Comparison of ENCODE assay signal across 1 cellular context in the genomic region with DNA sequence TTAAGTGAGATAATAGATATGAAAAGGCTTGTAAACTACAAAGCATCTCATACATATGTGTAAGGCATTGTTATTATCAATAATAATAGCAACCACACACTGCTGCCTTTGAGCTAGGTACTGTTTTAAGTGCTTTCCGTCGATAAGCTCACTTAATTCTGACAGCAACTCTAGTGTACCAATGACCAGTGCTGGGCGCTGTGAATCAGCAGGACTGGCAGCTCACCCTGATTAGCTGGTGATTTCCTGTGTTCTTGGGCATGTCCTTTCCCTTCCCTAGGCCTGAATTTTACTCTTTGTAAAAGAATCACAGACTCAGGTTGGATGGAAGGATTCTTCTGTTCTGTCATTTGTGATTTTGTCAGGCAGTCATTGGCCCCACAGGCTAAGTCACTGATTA.
TF ChIP-seq lines count a peak whose summit lies in the region.

No MANE protein-coding gene starts in this region.

TF ChIP-seq in HCT116, 20 proteins besides CTCF, POLR2A, EP300 and RAD21:
- TF ChIP-seq, protein P1, sequence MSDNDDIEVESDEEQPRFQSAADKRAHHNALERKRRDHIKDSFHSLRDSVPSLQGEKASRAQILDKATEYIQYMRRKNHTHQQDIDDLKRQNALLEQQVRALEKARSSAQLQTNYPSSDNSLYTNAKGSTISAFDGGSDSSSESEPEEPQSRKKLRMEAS (IDR thresholded peaks at IDR 0.05): no peak
- TF ChIP-seq CEBPB (IDR thresholded peaks at IDR 0.05; ENCODE audit: low read depth) (no peak), SIN3A (IDR thresholded peaks at IDR 0.05; ENCODE audit: low read depth) (no peak), ZFX (IDR thresholded peaks at IDR 0.05) (no peak), EGR1 (IDR thresholded peaks at IDR 0.05; ENCODE audit: low read depth) (no peak), POLR2AphosphoS5 (IDR thresholded peaks at IDR 0.05; ENCODE audit: low read depth, low read length) (no peak), ELF1 (IDR thresholded peaks at IDR 0.05; ENCODE audit: borderline replicate concordance, low read depth) (no peak), EZH2 (IDR thresholded peaks at IDR 0.05) (no peak), TCF7L2 (IDR thresholded peaks at IDR 0.05; ENCODE audit: borderline replicate concordance, extremely low read depth, insufficient read depth, insufficient read length) (no peak), SP1 (IDR thresholded peaks at IDR 0.05; ENCODE audit: low read depth) (no peak), SRF (IDR thresholded peaks at IDR 0.05; ENCODE audit: low read depth) (no peak), EZH2phosphoT487 (IDR thresholded peaks at IDR 0.05; ENCODE audit: borderline replicate concordance) (no peak), JUND (IDR thresholded peaks at IDR 0.05) (no peak), ZNF274 (IDR thresholded peaks at IDR 0.05; ENCODE audit: low read depth, low read length) (no peak), YY1 (IDR thresholded peaks at IDR 0.05; ENCODE audit: extremely low read depth, insufficient replicate concordance, low read depth, low read length) (no peak), FOSL1 (IDR thresholded peaks at IDR 0.05; ENCODE audit: low read depth) (no peak)
- TF ChIP-seq, protein P2, sequence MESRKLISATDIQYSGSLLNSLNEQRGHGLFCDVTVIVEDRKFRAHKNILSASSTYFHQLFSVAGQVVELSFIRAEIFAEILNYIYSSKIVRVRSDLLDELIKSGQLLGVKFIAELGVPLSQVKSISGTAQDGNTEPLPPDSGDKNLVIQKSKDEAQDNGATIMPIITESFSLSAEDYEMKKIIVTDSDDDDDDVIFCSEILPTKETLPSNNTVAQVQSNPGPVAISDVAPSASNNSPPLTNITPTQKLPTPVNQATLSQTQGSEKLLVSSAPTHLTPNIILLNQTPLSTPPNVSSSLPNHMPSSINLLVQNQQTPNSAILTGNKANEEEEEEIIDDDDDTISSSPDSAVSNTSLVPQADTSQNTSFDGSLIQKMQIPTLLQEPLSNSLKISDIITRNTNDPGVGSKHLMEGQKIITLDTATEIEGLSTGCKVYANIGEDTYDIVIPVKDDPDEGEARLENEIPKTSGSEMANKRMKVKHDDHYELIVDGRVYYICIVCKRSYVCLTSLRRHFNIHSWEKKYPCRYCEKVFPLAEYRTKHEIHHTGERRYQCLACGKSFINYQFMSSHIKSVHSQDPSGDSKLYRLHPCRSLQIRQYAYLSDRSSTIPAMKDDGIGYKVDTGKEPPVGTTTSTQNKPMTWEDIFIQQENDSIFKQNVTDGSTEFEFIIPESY (IDR thresholded peaks at IDR 0.05; ENCODE audit: extremely low read depth, insufficient replicate concordance, low read length): no peak
- TF ChIP-seq, protein P3, sequence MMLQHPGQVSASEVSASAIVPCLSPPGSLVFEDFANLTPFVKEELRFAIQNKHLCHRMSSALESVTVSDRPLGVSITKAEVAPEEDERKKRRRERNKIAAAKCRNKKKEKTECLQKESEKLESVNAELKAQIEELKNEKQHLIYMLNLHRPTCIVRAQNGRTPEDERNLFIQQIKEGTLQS (IDR thresholded peaks at IDR 0.05): no peak
- TF ChIP-seq, protein P4, sequence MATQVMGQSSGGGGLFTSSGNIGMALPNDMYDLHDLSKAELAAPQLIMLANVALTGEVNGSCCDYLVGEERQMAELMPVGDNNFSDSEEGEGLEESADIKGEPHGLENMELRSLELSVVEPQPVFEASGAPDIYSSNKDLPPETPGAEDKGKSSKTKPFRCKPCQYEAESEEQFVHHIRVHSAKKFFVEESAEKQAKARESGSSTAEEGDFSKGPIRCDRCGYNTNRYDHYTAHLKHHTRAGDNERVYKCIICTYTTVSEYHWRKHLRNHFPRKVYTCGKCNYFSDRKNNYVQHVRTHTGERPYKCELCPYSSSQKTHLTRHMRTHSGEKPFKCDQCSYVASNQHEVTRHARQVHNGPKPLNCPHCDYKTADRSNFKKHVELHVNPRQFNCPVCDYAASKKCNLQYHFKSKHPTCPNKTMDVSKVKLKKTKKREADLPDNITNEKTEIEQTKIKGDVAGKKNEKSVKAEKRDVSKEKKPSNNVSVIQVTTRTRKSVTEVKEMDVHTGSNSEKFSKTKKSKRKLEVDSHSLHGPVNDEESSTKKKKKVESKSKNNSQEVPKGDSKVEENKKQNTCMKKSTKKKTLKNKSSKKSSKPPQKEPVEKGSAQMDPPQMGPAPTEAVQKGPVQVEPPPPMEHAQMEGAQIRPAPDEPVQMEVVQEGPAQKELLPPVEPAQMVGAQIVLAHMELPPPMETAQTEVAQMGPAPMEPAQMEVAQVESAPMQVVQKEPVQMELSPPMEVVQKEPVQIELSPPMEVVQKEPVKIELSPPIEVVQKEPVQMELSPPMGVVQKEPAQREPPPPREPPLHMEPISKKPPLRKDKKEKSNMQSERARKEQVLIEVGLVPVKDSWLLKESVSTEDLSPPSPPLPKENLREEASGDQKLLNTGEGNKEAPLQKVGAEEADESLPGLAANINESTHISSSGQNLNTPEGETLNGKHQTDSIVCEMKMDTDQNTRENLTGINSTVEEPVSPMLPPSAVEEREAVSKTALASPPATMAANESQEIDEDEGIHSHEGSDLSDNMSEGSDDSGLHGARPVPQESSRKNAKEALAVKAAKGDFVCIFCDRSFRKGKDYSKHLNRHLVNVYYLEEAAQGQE (IDR thresholded peaks at IDR 0.05; ENCODE audit: low read depth): no peak
